Comparison of ENCODE assay signal across 1 cellular context in genomic region chr2:204544961-204545860, GRCh38.
A peak's percentile ranks its signal among the peaks of the same experiment; 100 is the strongest.
TF ChIP-seq lines count a peak whose summit lies in the region.

Gene PARD3B (plus strand): TSS chr2:204545475. CDS start chr2:204546000, 525 bp downstream.

TF ChIP-seq in HEK293, 187 proteins besides CTCF, POLR2A, EP300 and RAD21 (continued from another document and continues in another):
- TF ChIP-seq, protein P1, sequence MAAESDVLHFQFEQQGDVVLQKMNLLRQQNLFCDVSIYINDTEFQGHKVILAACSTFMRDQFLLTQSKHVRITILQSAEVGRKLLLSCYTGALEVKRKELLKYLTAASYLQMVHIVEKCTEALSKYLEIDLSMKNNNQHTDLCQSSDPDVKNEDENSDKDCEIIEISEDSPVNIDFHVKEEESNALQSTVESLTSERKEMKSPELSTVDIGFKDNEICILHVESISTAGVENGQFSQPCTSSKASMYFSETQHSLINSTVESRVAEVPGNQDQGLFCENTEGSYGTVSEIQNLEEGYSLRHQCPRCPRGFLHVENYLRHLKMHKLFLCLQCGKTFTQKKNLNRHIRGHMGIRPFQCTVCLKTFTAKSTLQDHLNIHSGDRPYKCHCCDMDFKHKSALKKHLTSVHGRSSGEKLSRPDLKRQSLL (tag by site-specific recombination; IDR thresholded peaks at IDR 0.05), result no peak
- TF ChIP-seq ZNF544 (tag by site-specific recombination; IDR thresholded peaks at IDR 0.05) (no peak), ZNF514 (tag by site-specific recombination; IDR thresholded peaks at IDR 0.05) (no peak), ZBTB17 (tag by site-specific recombination; IDR thresholded peaks at IDR 0.05) (peak; percentile 88), ZSCAN16 (tag by site-specific recombination; IDR thresholded peaks at IDR 0.05) (no peak), WT1 (tag by site-specific recombination; IDR thresholded peaks at IDR 0.05) (no peak), ZNF692 (tag by site-specific recombination; IDR thresholded peaks at IDR 0.05) (peak; percentile 100), ZNF558 (tag by site-specific recombination; IDR thresholded peaks at IDR 0.05) (no peak), ZFP37 (tag by site-specific recombination; IDR thresholded peaks at IDR 0.05) (no peak), FEZF1 (tag by site-specific recombination; IDR thresholded peaks at IDR 0.05) (no peak), KLF10 (tag by site-specific recombination; IDR thresholded peaks at IDR 0.05) (0 out of 2 replicates have a peak, but pooled peaks have one; percentile 42), ZNF843 (tag by site-specific recombination; IDR thresholded peaks at IDR 0.05) (no peak), ZNF274 (IDR thresholded peaks at IDR 0.05; ENCODE audit: low read length) (no peak), ZNF274 (tag by site-specific recombination; IDR thresholded peaks at IDR 0.05; ENCODE audit: borderline replicate concordance) (no peak), ZBTB7A (tag by site-specific recombination; IDR thresholded peaks at IDR 0.05; ENCODE audit: low read depth) (no peak), ZNF501 (tag by site-specific recombination; IDR thresholded peaks at IDR 0.05) (no peak), ZNF266 (tag by site-specific recombination; IDR thresholded peaks at IDR 0.05; ENCODE audit: low read depth) (no peak), ZBTB48 (tag by site-specific recombination; IDR thresholded peaks at IDR 0.05) (peak; percentile 36; the same call in 1 of the 2 replicates), ZNF585B (tag by site-specific recombination; IDR thresholded peaks at IDR 0.05) (no peak), ZNF623 (tag by site-specific recombination; IDR thresholded peaks at IDR 0.05) (no peak), PRDM10 (tag by site-specific recombination; IDR thresholded peaks at IDR 0.05) (no peak), ZNF354C (tag by site-specific recombination; IDR thresholded peaks at IDR 0.05; ENCODE audit: borderline replicate concordance, low read depth) (no peak), ZNF621 (tag by site-specific recombination; IDR thresholded peaks at IDR 0.05) (no peak), HOXC10 (CRISPR knock-in tag; IDR thresholded peaks at IDR 0.05) (0 out of 2 replicates have a peak, but pooled peaks have one; percentile 38), ZNF140 (tag by site-specific recombination; IDR thresholded peaks at IDR 0.05) (no peak), HOXD13 (CRISPR knock-in tag; IDR thresholded peaks at IDR 0.05; ENCODE audit: borderline replicate concordance) (no peak), SETDB1 (IDR thresholded peaks at IDR 0.05; ENCODE audit: insufficient read length, low read length) (no peak), ZNF768 (tag by site-specific recombination; IDR thresholded peaks at IDR 0.05) (no peak), TRIM28 (IDR thresholded peaks at IDR 0.05; ENCODE audit: borderline replicate concordance, low read length) (no peak; the same call in 1 of the 2 replicates), ZNF324 (tag by site-specific recombination; IDR thresholded peaks at IDR 0.05) (no peak), BCL11B (tag by site-specific recombination; IDR thresholded peaks at IDR 0.05; ENCODE audit: low read depth) (no peak), ZBTB20 (tag by site-specific recombination; IDR thresholded peaks at IDR 0.05) (peak; percentile 92), ZIC2 (tag by site-specific recombination; IDR thresholded peaks at IDR 0.05) (peak; percentile 39; the same call in 1 of the 2 replicates), ZNF174 (tag by site-specific recombination; IDR thresholded peaks at IDR 0.05) (no peak), ZNF175 (tag by site-specific recombination; IDR thresholded peaks at IDR 0.05) (no peak)
- TF ChIP-seq, protein P2, sequence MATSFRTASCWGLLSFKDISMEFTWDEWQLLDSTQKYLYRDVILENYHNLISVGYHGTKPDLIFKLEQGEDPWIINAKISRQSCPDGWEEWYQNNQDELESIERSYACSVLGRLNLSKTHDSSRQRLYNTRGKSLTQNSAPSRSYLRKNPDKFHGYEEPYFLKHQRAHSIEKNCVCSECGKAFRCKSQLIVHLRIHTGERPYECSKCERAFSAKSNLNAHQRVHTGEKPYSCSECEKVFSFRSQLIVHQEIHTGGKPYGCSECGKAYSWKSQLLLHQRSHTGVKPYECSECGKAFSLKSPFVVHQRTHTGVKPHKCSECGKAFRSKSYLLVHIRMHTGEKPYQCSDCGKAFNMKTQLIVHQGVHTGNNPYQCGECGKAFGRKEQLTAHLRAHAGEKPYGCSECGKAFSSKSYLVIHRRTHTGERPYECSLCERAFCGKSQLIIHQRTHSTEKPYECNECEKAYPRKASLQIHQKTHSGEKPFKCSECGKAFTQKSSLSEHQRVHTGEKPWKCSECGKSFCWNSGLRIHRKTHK (tag by site-specific recombination; IDR thresholded peaks at IDR 0.05), result no peak
- TF ChIP-seq, protein P3, sequence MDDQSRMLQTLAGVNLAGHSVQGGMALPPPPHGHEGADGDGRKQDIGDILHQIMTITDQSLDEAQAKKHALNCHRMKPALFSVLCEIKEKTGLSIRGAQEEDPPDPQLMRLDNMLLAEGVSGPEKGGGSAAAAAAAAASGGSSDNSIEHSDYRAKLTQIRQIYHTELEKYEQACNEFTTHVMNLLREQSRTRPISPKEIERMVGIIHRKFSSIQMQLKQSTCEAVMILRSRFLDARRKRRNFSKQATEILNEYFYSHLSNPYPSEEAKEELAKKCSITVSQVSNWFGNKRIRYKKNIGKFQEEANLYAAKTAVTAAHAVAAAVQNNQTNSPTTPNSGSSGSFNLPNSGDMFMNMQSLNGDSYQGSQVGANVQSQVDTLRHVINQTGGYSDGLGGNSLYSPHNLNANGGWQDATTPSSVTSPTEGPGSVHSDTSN (CRISPR knock-in tag; IDR thresholded peaks at IDR 0.05), result no peak
- TF ChIP-seq, protein P4, sequence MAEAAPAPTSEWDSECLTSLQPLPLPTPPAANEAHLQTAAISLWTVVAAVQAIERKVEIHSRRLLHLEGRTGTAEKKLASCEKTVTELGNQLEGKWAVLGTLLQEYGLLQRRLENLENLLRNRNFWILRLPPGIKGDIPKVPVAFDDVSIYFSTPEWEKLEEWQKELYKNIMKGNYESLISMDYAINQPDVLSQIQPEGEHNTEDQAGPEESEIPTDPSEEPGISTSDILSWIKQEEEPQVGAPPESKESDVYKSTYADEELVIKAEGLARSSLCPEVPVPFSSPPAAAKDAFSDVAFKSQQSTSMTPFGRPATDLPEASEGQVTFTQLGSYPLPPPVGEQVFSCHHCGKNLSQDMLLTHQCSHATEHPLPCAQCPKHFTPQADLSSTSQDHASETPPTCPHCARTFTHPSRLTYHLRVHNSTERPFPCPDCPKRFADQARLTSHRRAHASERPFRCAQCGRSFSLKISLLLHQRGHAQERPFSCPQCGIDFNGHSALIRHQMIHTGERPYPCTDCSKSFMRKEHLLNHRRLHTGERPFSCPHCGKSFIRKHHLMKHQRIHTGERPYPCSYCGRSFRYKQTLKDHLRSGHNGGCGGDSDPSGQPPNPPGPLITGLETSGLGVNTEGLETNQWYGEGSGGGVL (tag by site-specific recombination; IDR thresholded peaks at IDR 0.05), result no peak
- TF ChIP-seq, protein P5, sequence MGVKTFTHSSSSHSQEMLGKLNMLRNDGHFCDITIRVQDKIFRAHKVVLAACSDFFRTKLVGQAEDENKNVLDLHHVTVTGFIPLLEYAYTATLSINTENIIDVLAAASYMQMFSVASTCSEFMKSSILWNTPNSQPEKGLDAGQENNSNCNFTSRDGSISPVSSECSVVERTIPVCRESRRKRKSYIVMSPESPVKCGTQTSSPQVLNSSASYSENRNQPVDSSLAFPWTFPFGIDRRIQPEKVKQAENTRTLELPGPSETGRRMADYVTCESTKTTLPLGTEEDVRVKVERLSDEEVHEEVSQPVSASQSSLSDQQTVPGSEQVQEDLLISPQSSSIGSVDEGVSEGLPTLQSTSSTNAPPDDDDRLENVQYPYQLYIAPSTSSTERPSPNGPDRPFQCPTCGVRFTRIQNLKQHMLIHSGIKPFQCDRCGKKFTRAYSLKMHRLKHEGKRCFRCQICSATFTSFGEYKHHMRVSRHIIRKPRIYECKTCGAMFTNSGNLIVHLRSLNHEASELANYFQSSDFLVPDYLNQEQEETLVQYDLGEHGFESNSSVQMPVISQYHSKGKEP (tag by site-specific recombination; IDR thresholded peaks at IDR 0.05), result peak; percentile 66
- TF ChIP-seq, protein P6, sequence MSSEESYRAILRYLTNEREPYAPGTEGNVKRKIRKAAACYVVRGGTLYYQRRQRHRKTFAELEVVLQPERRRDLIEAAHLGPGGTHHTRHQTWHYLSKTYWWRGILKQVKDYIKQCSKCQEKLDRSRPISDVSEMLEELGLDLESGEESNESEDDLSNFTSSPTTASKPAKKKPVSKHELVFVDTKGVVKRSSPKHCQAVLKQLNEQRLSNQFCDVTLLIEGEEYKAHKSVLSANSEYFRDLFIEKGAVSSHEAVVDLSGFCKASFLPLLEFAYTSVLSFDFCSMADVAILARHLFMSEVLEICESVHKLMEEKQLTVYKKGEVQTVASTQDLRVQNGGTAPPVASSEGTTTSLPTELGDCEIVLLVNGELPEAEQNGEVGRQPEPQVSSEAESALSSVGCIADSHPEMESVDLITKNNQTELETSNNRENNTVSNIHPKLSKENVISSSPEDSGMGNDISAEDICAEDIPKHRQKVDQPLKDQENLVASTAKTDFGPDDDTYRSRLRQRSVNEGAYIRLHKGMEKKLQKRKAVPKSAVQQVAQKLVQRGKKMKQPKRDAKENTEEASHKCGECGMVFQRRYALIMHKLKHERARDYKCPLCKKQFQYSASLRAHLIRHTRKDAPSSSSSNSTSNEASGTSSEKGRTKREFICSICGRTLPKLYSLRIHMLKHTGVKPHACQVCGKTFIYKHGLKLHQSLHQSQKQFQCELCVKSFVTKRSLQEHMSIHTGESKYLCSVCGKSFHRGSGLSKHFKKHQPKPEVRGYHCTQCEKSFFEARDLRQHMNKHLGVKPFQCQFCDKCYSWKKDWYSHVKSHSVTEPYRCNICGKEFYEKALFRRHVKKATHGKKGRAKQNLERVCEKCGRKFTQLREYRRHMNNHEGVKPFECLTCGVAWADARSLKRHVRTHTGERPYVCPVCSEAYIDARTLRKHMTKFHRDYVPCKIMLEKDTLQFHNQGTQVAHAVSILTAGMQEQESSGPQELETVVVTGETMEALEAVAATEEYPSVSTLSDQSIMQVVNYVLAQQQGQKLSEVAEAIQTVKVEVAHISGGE (tag by site-specific recombination; conservative IDR thresholded peaks at IDR 0.05; ENCODE audit: low read depth), result no peak
- TF ChIP-seq, protein P7, sequence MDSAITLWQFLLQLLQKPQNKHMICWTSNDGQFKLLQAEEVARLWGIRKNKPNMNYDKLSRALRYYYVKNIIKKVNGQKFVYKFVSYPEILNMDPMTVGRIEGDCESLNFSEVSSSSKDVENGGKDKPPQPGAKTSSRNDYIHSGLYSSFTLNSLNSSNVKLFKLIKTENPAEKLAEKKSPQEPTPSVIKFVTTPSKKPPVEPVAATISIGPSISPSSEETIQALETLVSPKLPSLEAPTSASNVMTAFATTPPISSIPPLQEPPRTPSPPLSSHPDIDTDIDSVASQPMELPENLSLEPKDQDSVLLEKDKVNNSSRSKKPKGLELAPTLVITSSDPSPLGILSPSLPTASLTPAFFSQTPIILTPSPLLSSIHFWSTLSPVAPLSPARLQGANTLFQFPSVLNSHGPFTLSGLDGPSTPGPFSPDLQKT (IDR thresholded peaks at IDR 0.05; ENCODE audit: borderline replicate concordance, low read depth, low read length), result no peak
- TF ChIP-seq, protein P8, sequence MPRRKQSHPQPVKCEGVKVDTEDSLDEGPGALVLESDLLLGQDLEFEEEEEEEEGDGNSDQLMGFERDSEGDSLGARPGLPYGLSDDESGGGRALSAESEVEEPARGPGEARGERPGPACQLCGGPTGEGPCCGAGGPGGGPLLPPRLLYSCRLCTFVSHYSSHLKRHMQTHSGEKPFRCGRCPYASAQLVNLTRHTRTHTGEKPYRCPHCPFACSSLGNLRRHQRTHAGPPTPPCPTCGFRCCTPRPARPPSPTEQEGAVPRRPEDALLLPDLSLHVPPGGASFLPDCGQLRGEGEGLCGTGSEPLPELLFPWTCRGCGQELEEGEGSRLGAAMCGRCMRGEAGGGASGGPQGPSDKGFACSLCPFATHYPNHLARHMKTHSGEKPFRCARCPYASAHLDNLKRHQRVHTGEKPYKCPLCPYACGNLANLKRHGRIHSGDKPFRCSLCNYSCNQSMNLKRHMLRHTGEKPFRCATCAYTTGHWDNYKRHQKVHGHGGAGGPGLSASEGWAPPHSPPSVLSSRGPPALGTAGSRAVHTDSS (tag by site-specific recombination; IDR thresholded peaks at IDR 0.05), result peak; percentile 9; the same call in 1 of the 2 replicates
